37 cellular contexts compared by ENCODE assay signal in the genomic region with DNA sequence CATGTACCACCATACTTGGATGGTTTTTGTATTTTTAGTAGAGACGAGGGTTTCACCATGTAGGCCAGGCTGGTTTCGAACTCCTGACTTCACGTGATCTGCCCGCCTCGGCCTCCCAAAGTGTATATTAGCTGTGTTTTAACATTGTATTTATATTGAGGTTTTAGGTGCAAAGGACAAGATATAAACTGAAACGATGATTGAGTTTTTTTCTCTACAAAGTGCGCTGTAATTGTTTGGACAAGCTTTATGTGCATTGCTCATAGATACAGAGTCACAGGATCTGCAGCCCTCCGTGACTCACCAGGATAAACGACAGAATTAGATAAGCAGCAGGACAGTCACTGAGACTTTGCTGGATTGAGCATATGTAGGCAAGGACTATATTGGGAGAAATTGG. TPM values are rescaled to one million over a fixed set of nuclear protein-coding genes. Genes with fewer than 3 reads are reported as not detected.
DNase-seq lines count a peak whose midpoint lies in the region; ATAC-seq, FAIRE-seq and TF ChIP-seq lines count a peak whose summit lies in the region.
"Had no signal": no experiment of that assay in that cellular context is flagged by ENCODE, and none has a peak within 500 bp of the region (broad histone marks: within the 10 kb centered on the region; RNA-seq: fewer than 3 reads in every experiment).

No MANE protein-coding gene starts in this region.

- CTCF ChIA-PET in HepG2 (lab: Yijun Ruan, JAX; ENCODE audit: low intra/inter-chr PET ratio, low total read pairs), result no interaction called here
- CTCF ChIA-PET in Panc1 (lab: Charles Lee), result no interaction called here
- CTCF ChIA-PET in H1 (lab: Charles Lee; ENCODE audit: partially characterized antibody), result no interaction called here

- H3K27me3 ChIP-seq in HepG2 (ENCODE audit: control insufficient read depth in 1 of 2, insufficient read depth in 2 of 2, low read length in 2 of 2) (no peaks in the 10 kb centered on the region; a peak in 1 of 5 replicates), right lobe of liver (no peaks in the 10 kb centered on the region), Panc1 (ENCODE audit: control insufficient read depth, insufficient read depth, low read length) (no peaks in the 10 kb centered on the region), H1 (replicated peaks in 1 of 4; ENCODE audit: control insufficient read depth in 3 of 4, extremely low read depth in 1 of 4, insufficient read depth in 3 of 4, low read length in 3 of 4) (no peaks in the 10 kb centered on the region), smooth muscle cell (ENCODE audit: low read depth) (no peaks in the 10 kb centered on the region), stomach (no peaks in the 10 kb centered on the region), tibial artery (no peaks in the 10 kb centered on the region)
- H3K27me3 ChIP-seq: cardiac muscle cell, colonic mucosa, pancreas, right atrium auricular region, SJCRH30, vagina had no signal

- H4K20me1 ChIP-seq in HepG2 (ENCODE audit: insufficient read depth, low read length), result no peaks in the 10 kb centered on the region
- peaks cover 0 to 1% of the 10 kb centered on the region in 2 experiments for H4K20me1 ChIP-seq in H1 (replicated peaks in 1 of 2; ENCODE audit: control insufficient read depth in 1 of 2, insufficient read depth in 2 of 2, low read length in 2 of 2)
- no peaks in the 10 kb centered on the region for H4K20me1 ChIP-seq in smooth muscle cell (ENCODE audit: low read depth)

- no peak overlapping the region for H2BK5ac ChIP-seq in H1 (ENCODE audit: low read depth, low read length)

- no peak for TF ChIP-seq RAD21 in HepG2 (CRISPR knock-in tag; IDR thresholded peaks at IDR 0.05)
- no peak for TF ChIP-seq RAD21 in H1 (IDR thresholded peaks at IDR 0.05 in 1 of 2, conservative IDR thresholded peaks at IDR 0.05 in 1 of 2; ENCODE audit: low read depth in 2 of 2, low read length in 2 of 2)

- H3K14ac ChIP-seq in H1 (ENCODE audit: insufficient read length), result no peak overlapping the region

- no peak overlapping the region for H2AK5ac ChIP-seq in H1 (ENCODE audit: low read depth, low read length)

- no peak for TF ChIP-seq CTCF in HepG2 (CRISPR knock-in tag; IDR thresholded peaks at IDR 0.05)
- no peak for TF ChIP-seq CTCF in right lobe of liver (IDR thresholded peaks at IDR 0.05)
- TF ChIP-seq CTCF in Panc1 (IDR thresholded peaks at IDR 0.05), result no peak
- no peak for TF ChIP-seq CTCF in H1 (IDR thresholded peaks at IDR 0.05; ENCODE audit: control extremely low read depth in 1 of 3, insufficient read depth in 1 of 3, low read depth in 1 of 3, low read length in 3 of 3)
- no peak for TF ChIP-seq CTCF in smooth muscle cell (IDR thresholded peaks at IDR 0.05; ENCODE audit: borderline replicate concordance, insufficient read depth, poor library complexity, severe bottlenecking)
- no peak for TF ChIP-seq CTCF in stomach (IDR thresholded peaks at IDR 0.05)
- no peak for TF ChIP-seq CTCF in tibial artery (IDR thresholded peaks at IDR 0.05)

- no peak overlapping the region for H4K8ac ChIP-seq in H1 (ENCODE audit: extremely low read depth, insufficient read depth, low read length)

- in situ Hi-C loops in HepG2 (cut with HindIII; ENCODE audit: extremely low pct_ligation_motif_present, low pct_unique_long_range_greater_than_20kb) (no loop called here), Panc1 (cut with HindIII; ENCODE audit: low pct_unique_long_range_greater_than_20kb, low sequenced_read_pairs) (no loop called here)

- no peak overlapping the region for H2BK15ac ChIP-seq in H1 (ENCODE audit: low read length)

- H3K4ac ChIP-seq in H1 (replicated peaks; ENCODE audit: insufficient read length, low read depth, low read length), result no peak overlapping the region

- no peak for TF ChIP-seq POLR2A in HepG2 (IDR thresholded peaks at IDR 0.05; ENCODE audit: insufficient read depth in 1 of 2, low read depth in 2 of 2, low read length in 2 of 2)
- TF ChIP-seq POLR2A in right lobe of liver (IDR thresholded peaks at IDR 0.05), result no peak
- TF ChIP-seq POLR2A in H1 (IDR thresholded peaks at IDR 0.05; ENCODE audit: control extremely low read depth in 1 of 2, low read depth in 2 of 2, low read length in 2 of 2), result no peak
- no peak for TF ChIP-seq POLR2A in stomach (IDR thresholded peaks at IDR 0.05)

- H2AFZ ChIP-seq in HepG2 (ENCODE audit: low read length) (no peak overlapping the region), H1 (ENCODE audit: low read length) (no peak overlapping the region), smooth muscle cell (ENCODE audit: low read depth) (no peak overlapping the region)

- H3K27ac ChIP-seq in HepG2 (ENCODE audit: extremely low read length, insufficient read depth, low read length) (no peak overlapping the region), right lobe of liver (no peak overlapping the region), Panc1 (ENCODE audit: low read length) (no peak overlapping the region), H1 (ENCODE audit: low read depth, low read length) (no peak overlapping the region), smooth muscle cell (ENCODE audit: low read depth) (peak overlapping the region; percentile 65), stomach (no peak overlapping the region), tibial artery (no peak overlapping the region)
- H3K27ac ChIP-seq: cardiac muscle cell, colonic mucosa, epithelial cell of prostate, pancreas, right atrium auricular region, SJCRH30, thoracic aorta, vagina had no signal

- POLR2A ChIA-PET in HepG2 (lab: Yijun Ruan, JAX), result no interaction called here
- POLR2A ChIA-PET in Panc1 (lab: Charles Lee), result no interaction called here
- POLR2A ChIA-PET in H1 (lab: Charles Lee; ENCODE audit: partially characterized antibody), result no interaction called here

- H3K56ac ChIP-seq in H1 (replicated peaks; ENCODE audit: insufficient read length, low read depth, low read length), result no peak overlapping the region

- H3K4me1 ChIP-seq in HepG2 (ENCODE audit: insufficient read depth, low read length) (no peaks in the 10 kb centered on the region), right lobe of liver (no peaks in the 10 kb centered on the region), Panc1 (ENCODE audit: control insufficient read depth, insufficient read depth, low read length) (no peaks in the 10 kb centered on the region), H1 (replicated peaks in 1 of 4; ENCODE audit: control insufficient read depth in 3 of 4, insufficient read depth in 4 of 4, low read length in 3 of 4) (no peaks in the 10 kb centered on the region), smooth muscle cell (ENCODE audit: low read depth) (no peaks in the 10 kb centered on the region), stomach (no peaks in the 10 kb centered on the region), tibial artery (no peaks in the 10 kb centered on the region)
- H3K4me1 ChIP-seq: colonic mucosa, pancreas, right atrium auricular region, SJCRH30, vagina had no signal

- DNase-seq in HepG2 (ENCODE audit: low spot score) (peak; percentile 30), right lobe of liver (no peak), Panc1 (ENCODE audit: low read depth, low spot score) (peak; percentile 41), H1 (ENCODE audit: low read depth in 1 of 2, low spot score in 2 of 2) (no peak), smooth muscle cell (lab: John Stamatoyannopoulos, UW; ENCODE audit: unreplicated experiment) (no peak), stomach (no peak), tibial artery (no peak)
- DNase-seq: activated CD4-positive, CD25-positive, alpha-beta regulatory T cell; activated effector memory CD4-positive, alpha-beta T cell treated with anti-CD3 and anti-CD28 coated beads, Interleukin-2, amount 50 U/mL, for 16 hours; activated naive CD8-positive, alpha-beta T cell treated with anti-CD3 and anti-CD28 coated beads for 36 hours; activated T-cell treated with anti-CD3 and anti-CD28 coated beads, Interleukin-2, amount 50 U/mL, for 24 hours; aorta; CD4-positive, CD25-positive, alpha-beta regulatory T cell; colonic mucosa; DMS 273 treated with DMSO at 0.1 percent for 48 hours; effector CD4-positive, alpha-beta T cell; HCEC 1CT; hypothalamus; left colon; MM.1S; NCI-H1105 treated with DMSO at 0.1 percent for 48 hours; NCI-H187 treated with DMSO at 0.1 percent for 48 hours; NCI-H526; pancreas; SJCRH30; stimulated activated CD8-positive, alpha-beta memory T cell treated with anti-CD3 and anti-CD28 coated beads, Interleukin-4, amount 100 ng/mL, for 48 hours; T-helper 9 cell had no signal

- H3K23ac ChIP-seq in H1 (ENCODE audit: insufficient read length), result no peak overlapping the region

- H3K23me2 ChIP-seq in H1 (ENCODE audit: low read depth, low read length), result no peaks in the 10 kb centered on the region

- H3K9ac ChIP-seq in HepG2 (ENCODE audit: insufficient read depth, low read depth, low read length) (no peak overlapping the region), H1 (replicated peaks in 1 of 4; ENCODE audit: extremely low read depth in 1 of 4, low read depth in 3 of 4, low read length in 3 of 4) (no peak overlapping the region), smooth muscle cell (ENCODE audit: low read depth) (peak overlapping the region; percentile 35)

- BruUV-seq in HepG2 (replicated peaks; lab: Mats Ljungman, UMichigan) (no TSS peak), Panc1 (replicated peaks; lab: Mats Ljungman, UMichigan) (no TSS peak)

- no peak overlapping the region for H2BK12ac ChIP-seq in H1 (ENCODE audit: low read depth, low read length)

- H3K4me2 ChIP-seq in HepG2 (ENCODE audit: low read depth, low read length), result no peak overlapping the region
- H3K4me2 ChIP-seq in H1 (ENCODE audit: insufficient read depth in 1 of 2, low read depth in 2 of 2, low read length in 2 of 2), result no peak overlapping the region
- peak overlapping the region; percentile 55 for H3K4me2 ChIP-seq in smooth muscle cell

- no peak overlapping the region for H3K18ac ChIP-seq in H1 (ENCODE audit: extremely low read depth, low read length)

- no peak overlapping the region for H2BK20ac ChIP-seq in H1 (ENCODE audit: low read length)

- TF ChIP-seq EP300 in HepG2 (IDR thresholded peaks at IDR 0.05; ENCODE audit: low read depth in 2 of 2, low read length in 2 of 2), result no peak
- TF ChIP-seq EP300 in HepG2 (CRISPR knock-in tag; IDR thresholded peaks at IDR 0.05; ENCODE audit: borderline replicate concordance), result no peak
- TF ChIP-seq EP300 in H1 (IDR thresholded peaks at IDR 0.05; ENCODE audit: borderline replicate concordance in 1 of 2, low read depth in 2 of 2, low read length in 2 of 2), result no peak
- TF ChIP-seq EP300 in stomach (IDR thresholded peaks at IDR 0.05), result no peak

- H3K36me3 ChIP-seq in HepG2 (replicated peaks in 1 of 2; ENCODE audit: control insufficient read depth in 1 of 2, insufficient read depth in 2 of 2, low read length in 2 of 2), result no peaks in the 10 kb centered on the region
- H3K36me3 ChIP-seq in right lobe of liver, result no peaks in the 10 kb centered on the region
- no peaks in the 10 kb centered on the region for H3K36me3 ChIP-seq in Panc1 (ENCODE audit: control insufficient read depth, insufficient read depth, low read length)
- H3K36me3 ChIP-seq in H1 (ENCODE audit: control insufficient read depth in 2 of 4, insufficient read depth in 4 of 4, low read length in 3 of 4), result no peaks in the 10 kb centered on the region
- no peaks in the 10 kb centered on the region for H3K36me3 ChIP-seq in smooth muscle cell (ENCODE audit: low read depth)
- no peaks in the 10 kb centered on the region for H3K36me3 ChIP-seq in stomach
- no peaks in the 10 kb centered on the region for H3K36me3 ChIP-seq in tibial artery
- H3K36me3 ChIP-seq: cardiac muscle cell, colonic mucosa, pancreas, right atrium auricular region, SJCRH30, thoracic aorta, vagina had no signal

- H3K9me3 ChIP-seq in HepG2 (ENCODE audit: low read length) (no peaks in the 10 kb centered on the region), right lobe of liver (no peaks in the 10 kb centered on the region), Panc1 (ENCODE audit: control insufficient read depth, insufficient read depth, low read depth, low read length) (no peaks in the 10 kb centered on the region), H1 (ENCODE audit: insufficient read depth in 2 of 2, low read depth in 1 of 2, low read length in 1 of 2) (no peaks in the 10 kb centered on the region), smooth muscle cell (replicated peaks; ENCODE audit: low read depth) (no peaks in the 10 kb centered on the region), stomach (no peaks in the 10 kb centered on the region), tibial artery (no peaks in the 10 kb centered on the region)
- H3K9me3 ChIP-seq: colonic mucosa, pancreas, right atrium auricular region, SJCRH30, thoracic aorta, vagina had no signal

- no peak overlapping the region for H3K4me3 ChIP-seq in HepG2 (replicated peaks in 1 of 3; ENCODE audit: insufficient read depth in 1 of 3, low read depth in 2 of 3, low read length in 3 of 3)
- H3K4me3 ChIP-seq in right lobe of liver, result no peak overlapping the region
- no peak overlapping the region for H3K4me3 ChIP-seq in Panc1 (ENCODE audit: low read depth in 2 of 2, low read length in 2 of 2)
- H3K4me3 ChIP-seq in H1 (ENCODE audit: extremely low read depth in 1 of 4, insufficient read depth in 2 of 4, low read depth in 3 of 4, low read length in 4 of 4), result no peak overlapping the region
- no peak overlapping the region for H3K4me3 ChIP-seq in smooth muscle cell
- no peak overlapping the region for H3K4me3 ChIP-seq in stomach
- H3K4me3 ChIP-seq in tibial artery, result no peak overlapping the region
- H3K4me3 ChIP-seq: cardiac muscle cell, colonic mucosa, pancreas, right atrium auricular region, SJCRH30, thoracic aorta, vagina had no signal

- FAIRE-seq in HepG2 (lab: Jason Lieb, UNC) (no peak), H1 (lab: Jason Lieb, UNC) (no peak)
- FAIRE-seq: A204.1, GM18507, GM19239, pancreas had no signal

- H3F3A ChIP-seq in smooth muscle cell (ENCODE audit: low read depth), result no peaks in the 10 kb centered on the region

- no peaks in the 10 kb centered on the region for H3K79me1 ChIP-seq in H1 (ENCODE audit: low read depth, low read length)

- WGBS in HepG2 (ENCODE audit: low lambda C conversion rate), result 3% methylated on average over 9 of the region's 9 CpGs
- 40% methylated on average over 9 of the region's 9 CpGs for WGBS in right lobe of liver (ENCODE audit: insufficient coverage, low coverage, low lambda C conversion rate, missing lambda C conversion rate)
- WGBS in H1 (ENCODE audit: extremely low coverage in 1 of 2, insufficient coverage in 1 of 2, insufficient read length in 1 of 2, insufficient replicate concordance in 2 of 2, low coverage in 1 of 2, low lambda C conversion rate in 2 of 2, missing lambda C conversion rate in 1 of 2), 2 experiments, result 86% methylated on average over 9 of the region's 9 CpGs; no CpG with 5 or more reads in 1 of the 2 experiments
- 30% methylated on average over 9 of the region's 9 CpGs for WGBS in smooth muscle cell (ENCODE audit: low lambda C conversion rate)
- WGBS in stomach, 5 donors, result 59 to 68% (median 63%) methylated on average over 9 of the region's 9 CpGs

- intact Hi-C loops in HepG2 (cut with micrococcal nuclease; ENCODE audit: unreplicated experiment) (no loop called here), right lobe of liver (cut with DNase I) (no loop called here), Panc1 (cut with micrococcal nuclease; ENCODE audit: unreplicated experiment) (no loop called here), stomach (cut with DNase I; ENCODE audit: low total_unique reads) (no loop called here), tibial artery (cut with DNase I; ENCODE audit: low total_unique reads) (no loop called here)

- no peak overlapping the region for H4K91ac ChIP-seq in H1 (replicated peaks; ENCODE audit: insufficient read length, low read length)

- H4K5ac ChIP-seq in H1 (ENCODE audit: insufficient read length, low read depth, low read length), result no peak overlapping the region

- ATAC-seq in HepG2 (peak; percentile 56; the same call in 2 of the 3 replicates), right lobe of liver (no peak), Panc1 (peak; percentile 82), GM19328 (IDR thresholded peaks at IDR 0.05; ENCODE audit: unreplicated experiment) (no peak)
- ATAC-seq: left colon, pancreas had no signal

- H3K79me2 ChIP-seq in HepG2 (ENCODE audit: insufficient read depth, low read length) (no peaks in the 10 kb centered on the region), H1 (ENCODE audit: control insufficient read depth in 1 of 2, insufficient read depth in 2 of 2, low read length in 2 of 2) (no peaks in the 10 kb centered on the region), smooth muscle cell (ENCODE audit: low read depth) (peaks cover 2% of the 10 kb centered on the region)

- H2BK120ac ChIP-seq in H1 (replicated peaks; ENCODE audit: low read depth, low read length), result no peak overlapping the region

RNA-seq across cellular contexts. Expression of a gene that starts 17.6 kb away (rescaled TPM):
- total RNA-seq in HepG2 (2016; rRNA removed; fragmentation: Illumina TruSeq; extraction: Trizol), result not detected in 2 replicates
- not detected in 2 replicates for total RNA-seq in HepG2 (2016; cell fraction: cytosol; rRNA removed; fragmentation: Illumina TruSeq; extraction: Trizol; ENCODE audit: low read depth)
- not detected in 2 replicates for total RNA-seq in HepG2 (2016; cell fraction: insoluble cytoplasmic fraction; rRNA removed; fragmentation: Illumina TruSeq; extraction: Trizol)
- total RNA-seq in HepG2 (2016; cell fraction: membrane; rRNA removed; fragmentation: Illumina TruSeq; extraction: Trizol), result not detected in 2 replicates
- total RNA-seq in HepG2 (2016; cell fraction: nucleus; rRNA removed; fragmentation: Illumina TruSeq; extraction: Trizol), result not detected in 2 replicates
- polyA plus RNA-seq in HepG2 (2011; rRNA removed), result not detected in 2 replicates
- not detected in 2 replicates for polyA plus RNA-seq in HepG2 (2011; cell fraction: cytosol; rRNA removed)
- polyA plus RNA-seq in HepG2 (2011; cell fraction: nucleus; rRNA removed), result not detected in 2 replicates
- not detected in 2 replicates for polyA plus RNA-seq in HepG2 (2012)
- polyA plus RNA-seq in HepG2 (2016; cell fraction: cytosol; fragmentation: Illumina TruSeq; extraction: Trizol; ENCODE audit: low read depth), result not detected in 2 replicates
- not detected in 2 replicates for polyA plus RNA-seq in HepG2 (2016; cell fraction: insoluble cytoplasmic fraction; fragmentation: Illumina TruSeq; extraction: Trizol; ENCODE audit: low read depth)
- polyA plus RNA-seq in HepG2 (2016; cell fraction: membrane; fragmentation: Illumina TruSeq; extraction: Trizol; ENCODE audit: low read depth), result not detected in 2 replicates
- not detected in 2 replicates for polyA plus RNA-seq in HepG2 (2016; cell fraction: nucleus; fragmentation: Illumina TruSeq; extraction: Trizol; ENCODE audit: insufficient read depth, low read depth)
- 29.9 TPM in 1 of 2 replicates, not detected in the other for polyA minus RNA-seq in HepG2 (2011; rRNA and poly(A)+ RNA removed; ENCODE audit: low replicate concordance)
- polyA minus RNA-seq in HepG2 (2011; cell fraction: cytosol; rRNA and poly(A)+ RNA removed), result not detected in 2 replicates
- polyA minus RNA-seq in HepG2 (2011; cell fraction: nucleus; rRNA and poly(A)+ RNA removed), result not detected in 2 replicates
- not detected for total RNA-seq in right lobe of liver
- total RNA-seq in Panc1 (2021; ENCODE audit: unreplicated experiment), result not detected
- polyA plus RNA-seq in Panc1 (2012; ENCODE audit: insufficient read length), result 0.04 TPM
- total RNA-seq in H1 (2021; fragmentation: NEBNext Ultra II Directional; extraction: Animal tissue kit (Norgen Biotek cat#: 25700)), result 1.3 and 1.5 TPM in 2 replicates
- polyA plus RNA-seq in H1 (2011; rRNA removed), result 0.67 and 1.00 TPM in 2 replicates
- polyA plus RNA-seq in H1 (2011; cell fraction: cytosol; rRNA removed), result 1.0 TPM
- 1.2 TPM for polyA plus RNA-seq in H1 (2011; cell fraction: nucleus; rRNA removed)
- polyA plus RNA-seq in H1 (2012, experiment 1 of 2), result 0.74 to 1.2 TPM (median 0.91 TPM) in 4 replicates
- 0.39 TPM for polyA plus RNA-seq in H1 (2012, experiment 2 of 2)
- 0.65 TPM for polyA plus RNA-seq in H1 (2013, experiment 1 of 2)
- 0.87 TPM for polyA plus RNA-seq in H1 (2013, experiment 2 of 2)
- polyA minus RNA-seq in H1 (2011; rRNA and poly(A)+ RNA removed), result 3.0 and 4.9 TPM in 2 replicates
- polyA minus RNA-seq in H1 (2011; cell fraction: cytosol; rRNA and poly(A)+ RNA removed), result 1.5 TPM
- polyA minus RNA-seq in H1 (2011; cell fraction: nucleus; rRNA and poly(A)+ RNA removed), result 3.5 TPM
- total RNA-seq in smooth muscle cell, result 8.2 and 18.2 TPM in 2 replicates
- polyA plus RNA-seq in smooth muscle cell, result 9.9 and 16.5 TPM in 2 replicates
- total RNA-seq in stomach, result under 1 TPM in 1 of 5 donors, not detected in 4; under 0.01 TPM
- polyA plus RNA-seq in stomach, result not detected
- total RNA-seq: activated naive CD8-positive, alpha-beta T cell treated with anti-CD3 and anti-CD28 coated beads for 36 hours; CD4-positive, CD25-positive, alpha-beta regulatory T cell; left colon; pancreas; right atrium auricular region; RPMI7951; vagina had no signal
- polyA plus RNA-seq: aorta; CD4-positive, CD25-positive, alpha-beta regulatory T cell; pancreas had no signal

Comparison
In these comparisons a context has a peak if more than half of its experiments do, and no peak if none do; other contexts are left out.
1. ATAC-seq: peak in HepG2 (single experiment) and Panc1 (single experiment); none in right lobe of liver (0 of 4) and GM19328 (single experiment).
2. DNase-seq: peak in HepG2 (single experiment) and Panc1 (single experiment); none in right lobe of liver (0 of 3), H1 (0 of 2), smooth muscle cell (single experiment), stomach (single experiment) and tibial artery (0 of 2).